17 cellular contexts compared by ENCODE assay signal in the genomic region with DNA sequence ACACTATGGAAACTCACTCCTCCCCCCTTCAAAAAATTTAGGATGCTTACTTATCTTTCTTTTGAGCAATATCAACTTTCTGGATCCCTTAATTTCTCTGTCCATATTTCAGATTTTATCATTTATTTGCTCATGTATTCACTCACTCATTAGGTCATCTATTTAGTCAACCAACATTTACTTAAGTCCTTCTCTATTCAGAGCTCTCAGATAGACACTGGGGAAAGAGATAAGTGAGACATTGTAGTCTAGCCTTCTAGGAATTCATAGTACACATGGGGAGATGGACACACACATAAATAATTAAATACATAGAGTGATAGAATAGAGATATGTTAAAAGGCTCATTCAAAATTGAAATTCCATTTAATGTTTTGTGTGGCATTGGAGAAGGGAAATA.
"Had no signal": no experiment of that assay in that cellular context is flagged by ENCODE, and none has a peak within 500 bp of the region (broad histone marks: within the 10 kb centered on the region; RNA-seq: fewer than 3 reads in every experiment).

No MANE protein-coding gene starts in this region.

- DNase-seq: IMR-90, Karpas-422, KG1, MM.1S, NCI-H1092 treated with DMSO at 0.1 percent for 48 hours, NCI-H1436, NCI-H1694 treated with DMSO at 0.1 percent for 48 hours, NCI-H1930, NCI-H2081, NCI-H2107, NCI-H2227 treated with DMSO at 0.1 percent for 48 hours, NCI-H524, NCI-H526 treated with DMSO at 0.1 percent for 48 hours, NCI-H82, SJCRH30, T-helper 1 cell, T-helper 17 cell had no signal
